8 cellular contexts compared by ENCODE assay signal in the genomic region with DNA sequence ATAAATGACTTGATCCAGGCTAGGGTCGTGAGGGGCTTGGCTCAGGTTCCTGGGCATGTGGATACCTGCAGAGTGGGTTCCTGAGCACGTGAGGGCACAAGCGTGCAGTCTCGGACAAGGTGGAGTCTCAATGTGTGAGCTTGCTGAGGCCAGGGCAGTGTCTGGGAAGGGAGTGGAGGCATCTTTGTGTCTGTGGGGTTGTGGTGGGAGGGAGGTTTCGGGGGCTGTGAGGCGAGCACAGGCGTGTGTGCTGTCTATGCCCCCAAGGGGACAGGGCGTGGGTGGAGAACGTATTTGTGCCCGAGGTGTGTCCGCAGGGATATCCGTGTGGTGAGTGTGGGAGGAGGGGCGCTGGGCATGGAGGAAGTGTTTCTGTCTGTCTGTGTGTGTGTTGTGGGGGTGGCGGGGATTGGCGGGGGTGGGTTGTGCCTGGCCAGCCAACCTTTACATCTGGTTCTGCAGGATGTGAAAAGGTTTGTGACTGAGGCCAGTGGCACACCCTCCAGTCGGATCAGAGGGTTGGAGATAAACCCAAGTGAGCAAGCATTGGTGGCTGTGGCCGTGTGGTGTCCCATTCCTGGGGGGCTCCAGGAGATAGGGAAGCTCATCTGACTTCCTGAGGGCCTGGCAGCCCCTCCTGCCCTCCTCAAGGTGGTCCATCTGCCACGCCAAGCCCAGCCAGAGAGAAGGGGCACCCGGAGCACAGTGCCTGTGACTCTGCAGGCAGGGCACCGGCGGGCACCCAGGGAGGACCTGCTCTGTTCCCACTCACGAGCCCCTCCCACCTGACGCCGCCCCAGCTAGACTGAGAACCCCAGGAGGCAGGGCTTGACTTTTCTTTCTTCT. TPM values are rescaled to one million over a fixed set of nuclear protein-coding genes. Genes with fewer than 3 reads are reported as not detected.
DNase-seq lines count a peak whose midpoint lies in the region; ATAC-seq, FAIRE-seq and TF ChIP-seq lines count a peak whose summit lies in the region.

No MANE protein-coding gene starts in this region.

- in situ Hi-C loops in brain microvascular endothelial cell (cut with HindIII; ENCODE audit: low pct_ligation_motif_present, low sequenced_read_pairs), result no loop called here

- FAIRE-seq in D721Med (lab: Jason Lieb, UNC), result no peak

- H3K4me3 ChIP-seq in kidney epithelial cell (ENCODE audit: low read depth, low read length) (no peak overlapping the region), brain microvascular endothelial cell (ENCODE audit: low read depth, low read length) (no peak overlapping the region)

- ATAC-seq in GM18511 (IDR thresholded peaks at IDR 0.05; ENCODE audit: unreplicated experiment) (peak; percentile 61), HG03442 (IDR thresholded peaks at IDR 0.05; ENCODE audit: unreplicated experiment) (peak; percentile 50)

- TF ChIP-seq CTCF in kidney epithelial cell (IDR thresholded peaks at IDR 0.05; ENCODE audit: insufficient read depth, low read length, poor library complexity, severe bottlenecking), result no peak
- no peak for TF ChIP-seq CTCF in brain microvascular endothelial cell (IDR thresholded peaks at IDR 0.05; ENCODE audit: low read depth, low read length, missing control alignments)
- no peak for TF ChIP-seq CTCF in D721Med (IDR thresholded peaks at IDR 0.05; ENCODE audit: insufficient read depth, missing control alignments)

- H3K36me3 ChIP-seq in kidney epithelial cell (ENCODE audit: control insufficient read depth, insufficient read depth, low read length) (no peaks in the 10 kb centered on the region), brain microvascular endothelial cell (replicated peaks) (no peaks in the 10 kb centered on the region)

- no peaks in the 10 kb centered on the region for H3K27me3 ChIP-seq in kidney epithelial cell (ENCODE audit: control insufficient read depth, insufficient read depth, low read length)
- no peaks in the 10 kb centered on the region for H3K27me3 ChIP-seq in brain microvascular endothelial cell (replicated peaks)

- DNase-seq in activated CD8-positive, alpha-beta memory T cell treated with anti-CD3 and anti-CD28 coated beads, Interleukin-2, amount 50 U/mL, for 4 hours, result peak; percentile 42
- peak; percentile 49 for DNase-seq in kidney epithelial cell (ENCODE audit: low read depth)
- peak in 5 of 49 donors; percentile 6 to 22 (median 11) for DNase-seq in substantia nigra (lab: John Stamatoyannopoulos, UW)
- no peak for DNase-seq in brain microvascular endothelial cell
- no peak for DNase-seq in NCI-H526 (lab: John Stamatoyannopoulos, UW)
- no peak for DNase-seq in D721Med (ENCODE audit: insufficient read length, low spot score)

- H3K27ac ChIP-seq in substantia nigra (ENCODE audit: low read depth, low read length, poor library complexity, severe bottlenecking), result peak overlapping the region; percentile 5
- H3K27ac ChIP-seq in brain microvascular endothelial cell, result no peak overlapping the region

RNA-seq across cellular contexts. Expression of a gene that starts 57.1 kb away (rescaled TPM):
- total RNA-seq in kidney epithelial cell, result 12.2 and 12.6 TPM in 2 replicates

Comparison
In these comparisons a context has a peak if more than half of its experiments do, and no peak if none do; other contexts are left out.
1. DNase-seq: peak in activated CD8-positive, alpha-beta memory T cell treated with anti-CD3 and anti-CD28 coated beads, Interleukin-2, amount 50 U/mL, for 4 hours (single experiment) and kidney epithelial cell (single experiment); none in brain microvascular endothelial cell (single experiment), NCI-H526 (0 of 2) and D721Med (single experiment).